11 cellular contexts compared by ENCODE assay signal in the genomic region with DNA sequence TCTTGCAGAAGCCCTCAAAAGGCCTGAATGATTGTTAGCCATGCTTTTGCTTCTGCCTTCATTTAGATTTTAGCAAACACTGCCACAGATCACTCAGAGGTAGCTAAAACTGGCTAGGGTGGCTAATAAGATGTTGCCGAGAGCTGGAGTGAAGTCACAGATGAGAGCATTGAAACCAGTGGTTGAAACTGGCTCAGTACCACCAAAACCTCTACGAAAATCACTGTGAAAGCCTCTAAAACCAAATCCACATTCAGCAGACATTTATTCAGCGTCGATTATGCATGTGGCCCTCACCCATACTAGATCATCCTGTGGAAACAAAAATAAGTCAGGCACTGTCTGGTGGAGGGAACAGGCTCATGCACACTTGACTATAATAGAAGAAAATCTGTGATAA. TPM values are rescaled to one million over a fixed set of nuclear protein-coding genes. Genes with fewer than 3 reads are reported as not detected.
A peak's percentile ranks its signal among the peaks of the same experiment; 100 is the strongest.
DNase-seq lines count a peak whose midpoint lies in the region; ATAC-seq and TF ChIP-seq lines count a peak whose summit lies in the region.
"Had no signal": no experiment of that assay in that cellular context is flagged by ENCODE, and none has a peak within 500 bp of the region (broad histone marks: within the 10 kb centered on the region; RNA-seq: fewer than 3 reads in every experiment).

No MANE protein-coding gene starts in this region.

- no peaks in the 10 kb centered on the region; the same call in 1 of the 2 replicates for H3K36me3 ChIP-seq in GM23338 (ENCODE audit: insufficient read depth)
- H3K36me3 ChIP-seq: BLaER1 had no signal

- no peaks in the 10 kb centered on the region for H3F3A ChIP-seq in GM23338 (replicated peaks; ENCODE audit: low read depth)

- no peaks in the 10 kb centered on the region for H3K36me3 Mint-ChIP-seq in GM23338 (ENCODE audit: low read depth)

- H3K4me3 ChIP-seq in GM12865 (ENCODE audit: low read depth, low read length): no peak overlapping the region
- no peak overlapping the region for H3K4me3 ChIP-seq in GM23338
- H3K4me3 ChIP-seq: BLaER1, body of pancreas had no signal

- H3K4me1 Mint-ChIP-seq in GM23338: no peaks in the 10 kb centered on the region; the same call in 2 of the 3 replicates

- no peaks in the 10 kb centered on the region for H3K4me1 ChIP-seq in GM23338 (ENCODE audit: insufficient read depth)
- H3K4me1 ChIP-seq: BLaER1, body of pancreas had no signal

- no peaks in the 10 kb centered on the region for H3K27me3 Mint-ChIP-seq in GM23338 (ENCODE audit: insufficient read depth, low read depth, poor library complexity)

- peaks cover 8% of the 10 kb centered on the region for H3K9me2 ChIP-seq in GM23338 (ENCODE audit: insufficient read depth)

- no peaks in the 10 kb centered on the region for H3K27me3 ChIP-seq in GM23338 (ENCODE audit: insufficient read depth)
- H3K27me3 ChIP-seq: BLaER1, body of pancreas had no signal

- peak; percentile 97 for ATAC-seq in GM19025 (IDR thresholded peaks at IDR 0.05; ENCODE audit: low read depth, unreplicated experiment)
- ATAC-seq in GM23338: no peak
- peak; percentile 99 for ATAC-seq in HG03354 (IDR thresholded peaks at IDR 0.05; ENCODE audit: poor library complexity, severe bottlenecking, unreplicated experiment)
- ATAC-seq: body of pancreas had no signal

- peak; percentile 82 for DNase-seq in GM12865 (ENCODE audit: low read depth)
- DNase-seq in GM23338 (ENCODE audit: low spot score): no peak
- no peak for DNase-seq in NCI-H2196 (lab: John Stamatoyannopoulos, UW; ENCODE audit: unreplicated experiment)
- no peak for DNase-seq in NCI-H748 treated with DMSO at 0.1 percent for 48 hours (lab: John Stamatoyannopoulos, UW)
- no peak for DNase-seq in NCI-H446 (lab: John Stamatoyannopoulos, UW)
- no peak for DNase-seq in NCI-H187 (lab: John Stamatoyannopoulos, UW)
- DNase-seq: body of pancreas had no signal

- no peak overlapping the region for H3K4me2 ChIP-seq in GM23338
- H3K4me2 ChIP-seq: BLaER1 had no signal

- no peak overlapping the region for H3K27ac ChIP-seq in GM23338 (ENCODE audit: low read depth)
- H3K27ac ChIP-seq: BLaER1, body of pancreas had no signal

- H4K20me1 ChIP-seq in GM23338 (replicated peaks; ENCODE audit: insufficient read depth): no peaks in the 10 kb centered on the region
- H4K20me1 ChIP-seq: BLaER1 had no signal

- no peaks in the 10 kb centered on the region for H3K79me2 ChIP-seq in GM23338 (replicated peaks; ENCODE audit: insufficient read depth)

- 0 out of 2 replicates have a peak overlapping the region, but pooled peaks have one; percentile 15 for H2AFZ ChIP-seq in GM23338

- no peak overlapping the region for H3K4me3 Mint-ChIP-seq in GM23338

- peaks cover 4% of the 10 kb centered on the region; the same call in 2 of the 3 replicates for H3K9me3 Mint-ChIP-seq in GM23338

- H3K27ac Mint-ChIP-seq in GM23338: no peak overlapping the region

- no peak for TF ChIP-seq CTCF in GM12865 (IDR thresholded peaks at IDR 0.05; ENCODE audit: insufficient read depth, low read depth, low read length, missing control alignments)
- no peak for TF ChIP-seq CTCF in GM23338 (conservative IDR thresholded peaks at IDR 0.05; ENCODE audit: low read depth in 2 of 2)

TF ChIP-seq in GM23338, 12 proteins besides CTCF, POLR2A, EP300 and RAD21 (continues in another document):
- TF ChIP-seq, protein P1, sequence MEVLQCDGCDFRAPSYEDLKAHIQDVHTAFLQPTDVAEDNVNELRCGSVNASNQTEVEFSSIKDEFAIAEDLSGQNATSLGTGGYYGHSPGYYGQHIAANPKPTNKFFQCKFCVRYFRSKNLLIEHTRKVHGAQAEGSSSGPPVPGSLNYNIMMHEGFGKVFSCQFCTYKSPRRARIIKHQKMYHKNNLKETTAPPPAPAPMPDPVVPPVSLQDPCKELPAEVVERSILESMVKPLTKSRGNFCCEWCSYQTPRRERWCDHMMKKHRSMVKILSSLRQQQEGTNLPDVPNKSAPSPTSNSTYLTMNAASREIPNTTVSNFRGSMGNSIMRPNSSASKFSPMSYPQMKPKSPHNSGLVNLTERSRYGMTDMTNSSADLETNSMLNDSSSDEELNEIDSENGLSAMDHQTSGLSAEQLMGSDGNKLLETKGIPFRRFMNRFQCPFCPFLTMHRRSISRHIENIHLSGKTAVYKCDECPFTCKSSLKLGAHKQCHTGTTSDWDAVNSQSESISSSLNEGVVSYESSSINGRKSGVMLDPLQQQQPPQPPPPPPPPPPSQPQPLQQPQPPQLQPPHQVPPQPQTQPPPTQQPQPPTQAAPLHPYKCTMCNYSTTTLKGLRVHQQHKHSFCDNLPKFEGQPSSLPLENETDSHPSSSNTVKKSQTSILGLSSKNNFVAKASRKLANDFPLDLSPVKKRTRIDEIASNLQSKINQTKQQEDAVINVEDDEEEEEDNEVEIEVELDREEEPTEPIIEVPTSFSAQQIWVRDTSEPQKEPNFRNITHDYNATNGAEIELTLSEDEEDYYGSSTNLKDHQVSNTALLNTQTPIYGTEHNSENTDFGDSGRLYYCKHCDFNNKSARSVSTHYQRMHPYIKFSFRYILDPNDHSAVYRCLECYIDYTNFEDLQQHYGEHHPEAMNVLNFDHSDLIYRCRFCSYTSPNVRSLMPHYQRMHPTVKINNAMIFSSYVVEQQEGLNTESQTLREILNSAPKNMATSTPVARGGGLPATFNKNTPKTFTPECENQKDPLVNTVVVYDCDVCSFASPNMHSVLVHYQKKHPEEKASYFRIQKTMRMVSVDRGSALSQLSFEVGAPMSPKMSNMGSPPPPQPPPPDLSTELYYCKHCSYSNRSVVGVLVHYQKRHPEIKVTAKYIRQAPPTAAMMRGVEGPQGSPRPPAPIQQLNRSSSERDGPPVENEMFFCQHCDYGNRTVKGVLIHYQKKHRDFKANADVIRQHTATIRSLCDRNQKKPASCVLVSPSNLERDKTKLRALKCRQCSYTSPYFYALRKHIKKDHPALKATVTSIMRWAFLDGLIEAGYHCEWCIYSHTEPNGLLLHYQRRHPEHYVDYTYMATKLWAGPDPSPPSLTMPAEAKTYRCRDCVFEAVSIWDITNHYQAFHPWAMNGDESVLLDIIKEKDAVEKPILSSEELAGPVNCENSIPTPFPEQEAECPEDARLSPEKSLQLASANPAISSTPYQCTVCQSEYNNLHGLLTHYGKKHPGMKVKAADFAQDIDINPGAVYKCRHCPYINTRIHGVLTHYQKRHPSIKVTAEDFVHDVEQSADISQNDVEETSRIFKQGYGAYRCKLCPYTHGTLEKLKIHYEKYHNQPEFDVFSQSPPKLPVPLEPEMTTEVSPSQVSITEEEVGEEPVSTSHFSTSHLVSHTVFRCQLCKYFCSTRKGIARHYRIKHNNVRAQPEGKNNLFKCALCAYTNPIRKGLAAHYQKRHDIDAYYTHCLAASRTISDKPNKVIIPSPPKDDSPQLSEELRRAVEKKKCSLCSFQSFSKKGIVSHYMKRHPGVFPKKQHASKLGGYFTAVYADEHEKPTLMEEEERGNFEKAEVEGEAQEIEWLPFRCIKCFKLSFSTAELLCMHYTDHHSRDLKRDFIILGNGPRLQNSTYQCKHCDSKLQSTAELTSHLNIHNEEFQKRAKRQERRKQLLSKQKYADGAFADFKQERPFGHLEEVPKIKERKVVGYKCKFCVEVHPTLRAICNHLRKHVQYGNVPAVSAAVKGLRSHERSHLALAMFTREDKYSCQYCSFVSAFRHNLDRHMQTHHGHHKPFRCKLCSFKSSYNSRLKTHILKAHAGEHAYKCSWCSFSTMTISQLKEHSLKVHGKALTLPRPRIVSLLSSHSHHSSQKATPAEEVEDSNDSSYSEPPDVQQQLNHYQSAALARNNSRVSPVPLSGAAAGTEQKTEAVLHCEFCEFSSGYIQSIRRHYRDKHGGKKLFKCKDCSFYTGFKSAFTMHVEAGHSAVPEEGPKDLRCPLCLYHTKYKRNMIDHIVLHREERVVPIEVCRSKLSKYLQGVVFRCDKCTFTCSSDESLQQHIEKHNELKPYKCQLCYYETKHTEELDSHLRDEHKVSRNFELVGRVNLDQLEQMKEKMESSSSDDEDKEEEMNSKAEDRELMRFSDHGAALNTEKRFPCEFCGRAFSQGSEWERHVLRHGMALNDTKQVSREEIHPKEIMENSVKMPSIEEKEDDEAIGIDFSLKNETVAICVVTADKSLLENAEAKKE (CRISPR knock-in tag; IDR thresholded peaks at IDR 0.05): no peak
- TF ChIP-seq ZNF114 (CRISPR knock-in tag; IDR thresholded peaks at IDR 0.05): no peak
- no peak for TF ChIP-seq JUNB (IDR thresholded peaks at IDR 0.05; ENCODE audit: unreplicated experiment)
- TF ChIP-seq, protein P2, sequence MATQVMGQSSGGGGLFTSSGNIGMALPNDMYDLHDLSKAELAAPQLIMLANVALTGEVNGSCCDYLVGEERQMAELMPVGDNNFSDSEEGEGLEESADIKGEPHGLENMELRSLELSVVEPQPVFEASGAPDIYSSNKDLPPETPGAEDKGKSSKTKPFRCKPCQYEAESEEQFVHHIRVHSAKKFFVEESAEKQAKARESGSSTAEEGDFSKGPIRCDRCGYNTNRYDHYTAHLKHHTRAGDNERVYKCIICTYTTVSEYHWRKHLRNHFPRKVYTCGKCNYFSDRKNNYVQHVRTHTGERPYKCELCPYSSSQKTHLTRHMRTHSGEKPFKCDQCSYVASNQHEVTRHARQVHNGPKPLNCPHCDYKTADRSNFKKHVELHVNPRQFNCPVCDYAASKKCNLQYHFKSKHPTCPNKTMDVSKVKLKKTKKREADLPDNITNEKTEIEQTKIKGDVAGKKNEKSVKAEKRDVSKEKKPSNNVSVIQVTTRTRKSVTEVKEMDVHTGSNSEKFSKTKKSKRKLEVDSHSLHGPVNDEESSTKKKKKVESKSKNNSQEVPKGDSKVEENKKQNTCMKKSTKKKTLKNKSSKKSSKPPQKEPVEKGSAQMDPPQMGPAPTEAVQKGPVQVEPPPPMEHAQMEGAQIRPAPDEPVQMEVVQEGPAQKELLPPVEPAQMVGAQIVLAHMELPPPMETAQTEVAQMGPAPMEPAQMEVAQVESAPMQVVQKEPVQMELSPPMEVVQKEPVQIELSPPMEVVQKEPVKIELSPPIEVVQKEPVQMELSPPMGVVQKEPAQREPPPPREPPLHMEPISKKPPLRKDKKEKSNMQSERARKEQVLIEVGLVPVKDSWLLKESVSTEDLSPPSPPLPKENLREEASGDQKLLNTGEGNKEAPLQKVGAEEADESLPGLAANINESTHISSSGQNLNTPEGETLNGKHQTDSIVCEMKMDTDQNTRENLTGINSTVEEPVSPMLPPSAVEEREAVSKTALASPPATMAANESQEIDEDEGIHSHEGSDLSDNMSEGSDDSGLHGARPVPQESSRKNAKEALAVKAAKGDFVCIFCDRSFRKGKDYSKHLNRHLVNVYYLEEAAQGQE (IDR thresholded peaks at IDR 0.05; ENCODE audit: unreplicated experiment): no peak
- TF ChIP-seq NANOG (IDR thresholded peaks at IDR 0.05; ENCODE audit: borderline replicate concordance): no peak
- no peak for TF ChIP-seq ZNF331 (CRISPR knock-in tag; IDR thresholded peaks at IDR 0.05; ENCODE audit: low read depth)

RNA-seq across cellular contexts. Expression of a gene that starts 50.8 kb away (rescaled TPM):
- total RNA-seq in GM23338 (2014; rRNA removed; shearing (Covaris generic)): not detected in 2 replicates
- polyA plus RNA-seq in GM23338 (2016; fragmentation: Nextera tagmentation; extraction: Ambion mirVana): not detected in 2 replicates
- polyA plus RNA-seq: neural cell had no signal
